ENCODE assay signal across 8 cellular contexts in the genomic region with DNA sequence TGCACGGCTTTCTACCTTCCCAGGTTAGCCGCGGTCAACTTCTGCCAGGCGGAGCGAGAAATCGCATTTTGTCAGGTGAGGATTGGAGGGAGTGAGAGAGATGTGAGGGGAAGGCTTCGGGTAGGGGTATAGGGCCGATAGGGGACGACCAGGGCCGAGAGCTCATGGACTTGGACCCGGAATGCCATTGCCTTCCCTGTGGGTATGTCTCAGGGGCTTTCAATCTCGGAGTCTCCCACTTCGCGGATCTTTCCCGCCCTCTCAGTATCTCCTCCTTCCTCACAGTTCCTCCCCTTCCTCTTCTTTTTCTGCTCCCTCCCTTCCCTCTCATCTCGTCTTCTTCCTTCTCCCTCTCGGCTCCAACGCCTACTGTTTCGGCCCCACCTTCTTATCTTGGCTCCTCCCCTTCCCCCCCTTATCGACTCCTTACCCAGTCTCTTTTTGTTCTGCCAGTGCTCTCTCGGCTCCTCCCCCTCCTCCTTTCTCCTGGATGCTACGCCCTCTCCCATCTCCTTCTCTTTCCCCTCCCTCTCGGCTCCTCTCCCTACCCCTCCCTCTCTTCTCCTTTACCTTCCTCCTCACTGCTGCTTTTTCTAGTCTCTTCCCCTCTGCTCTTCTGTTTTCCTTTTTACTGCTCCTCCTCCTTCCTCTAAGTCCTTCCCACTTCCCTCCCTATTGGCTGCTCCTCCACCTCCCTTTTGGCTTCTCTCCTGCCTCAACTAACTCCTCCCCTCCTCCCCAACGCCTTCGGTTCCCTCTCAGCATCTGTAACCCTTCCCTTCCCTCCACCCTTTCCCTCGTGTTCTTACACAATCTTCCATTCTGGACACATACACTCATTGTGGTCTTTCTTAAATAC. TPM values are rescaled to one million over a fixed set of nuclear protein-coding genes. Genes with fewer than 3 reads are reported as not detected.
DNase-seq lines count a peak whose midpoint lies in the region; ATAC-seq and TF ChIP-seq lines count a peak whose summit lies in the region.

No MANE protein-coding gene starts in this region.

- peaks cover 7% of the 10 kb centered on the region for H3K4me1 Mint-ChIP-seq in activated naive CD8-positive, alpha-beta T cell treated with anti-CD3 and anti-CD28 coated beads for 36 hours
- no peaks in the 10 kb centered on the region for H3K4me1 Mint-ChIP-seq in type B pancreatic cell (ENCODE audit: unreplicated experiment)

- TF ChIP-seq CTCF in osteoblast (IDR thresholded peaks at IDR 0.05; ENCODE audit: extremely low read depth, low read depth, low read length) (no peak), type B pancreatic cell (conservative IDR thresholded peaks at IDR 0.05) (no peak)

- H3K36me3 Mint-ChIP-seq in activated naive CD8-positive, alpha-beta T cell treated with anti-CD3 and anti-CD28 coated beads for 36 hours: no peaks in the 10 kb centered on the region
- H3K36me3 Mint-ChIP-seq in type B pancreatic cell: no peaks in the 10 kb centered on the region

- peak overlapping the region; percentile 82 for H3K4me2 ChIP-seq in osteoblast (ENCODE audit: insufficient read depth, low read length)

- no peaks in the 10 kb centered on the region for H3K4me1 ChIP-seq in osteoblast (ENCODE audit: insufficient read depth, low read length)

- H3K79me2 ChIP-seq in osteoblast (ENCODE audit: insufficient read depth, low read length): no peaks in the 10 kb centered on the region

- H3K9me3 Mint-ChIP-seq in activated naive CD8-positive, alpha-beta T cell treated with anti-CD3 and anti-CD28 coated beads for 36 hours: no peaks in the 10 kb centered on the region
- peaks cover 3% of the 10 kb centered on the region for H3K9me3 Mint-ChIP-seq in type B pancreatic cell

- no peaks in the 10 kb centered on the region for H3K27me3 Mint-ChIP-seq in activated naive CD8-positive, alpha-beta T cell treated with anti-CD3 and anti-CD28 coated beads for 36 hours
- H3K27me3 Mint-ChIP-seq in type B pancreatic cell: no peaks in the 10 kb centered on the region

- H3K9me3 ChIP-seq in SK-N-MC (ENCODE audit: low read depth, low read length) (no peaks in the 10 kb centered on the region), osteoblast (ENCODE audit: low read depth, low read length) (no peaks in the 10 kb centered on the region)

- H3K9ac ChIP-seq in SK-N-MC (ENCODE audit: insufficient read length): peak overlapping the region; percentile 82

- H3K4me3 Mint-ChIP-seq in activated naive CD8-positive, alpha-beta T cell treated with anti-CD3 and anti-CD28 coated beads for 36 hours: peak overlapping the region; percentile 94
- H3K4me3 Mint-ChIP-seq in type B pancreatic cell: peak overlapping the region; percentile 98

- intact Hi-C loops in head of caudate nucleus (cut with DNase I): no loop called here

- DNase-seq in NCI-H1048 (lab: John Stamatoyannopoulos, UW) (peak; percentile 15), SK-N-MC (ENCODE audit: low read depth, low spot score) (peak; percentile 91), head of caudate nucleus (peak; percentile 20 to 92 (median 71)), osteoblast (ENCODE audit: insufficient read length, low spot score, missing footprints) (peak; percentile 88), type B pancreatic cell (ENCODE audit: extremely low spot score, unreplicated experiment) (peak; percentile 74)
- DNase-seq in activated naive CD8-positive, alpha-beta T cell treated with anti-CD3 and anti-CD28 coated beads for 36 hours: peak; percentile 52

- peak overlapping the region; percentile 90 for H3K27ac ChIP-seq in SK-N-MC
- peak overlapping the region; percentile 56 for H3K27ac ChIP-seq in osteoblast (ENCODE audit: low read depth, low read length)

- H3K36me3 ChIP-seq in SK-N-MC (ENCODE audit: insufficient read depth, low read length): no peaks in the 10 kb centered on the region
- H3K36me3 ChIP-seq in osteoblast (ENCODE audit: insufficient read depth, low read length): no peaks in the 10 kb centered on the region

- ATAC-seq in HG02571 (IDR thresholded peaks at IDR 0.05; ENCODE audit: unreplicated experiment): peak; percentile 61

- H4K20me1 ChIP-seq in osteoblast (ENCODE audit: insufficient read depth, low read length): no peaks in the 10 kb centered on the region

- H3K27ac Mint-ChIP-seq in activated naive CD8-positive, alpha-beta T cell treated with anti-CD3 and anti-CD28 coated beads for 36 hours: peak overlapping the region; percentile 85
- H3K27ac Mint-ChIP-seq in type B pancreatic cell: peak overlapping the region; percentile 93

- H3K27me3 ChIP-seq in osteoblast (ENCODE audit: insufficient read depth, low read length): no peaks in the 10 kb centered on the region

- H2AFZ ChIP-seq in osteoblast (ENCODE audit: low read length): peak overlapping the region; percentile 84

- H3K4me3 ChIP-seq in GM08714 (ENCODE audit: low read length): peak overlapping the region; percentile 64
- H3K4me3 ChIP-seq in SK-N-MC: peak overlapping the region; percentile 88
- H3K4me3 ChIP-seq in osteoblast (ENCODE audit: insufficient read depth, low read length): peak overlapping the region; percentile 78

RNA-seq across cellular contexts. Expression of gene RBMX, which starts 29.4 kb away (rescaled TPM):
- 100 to 1,000 TPM; 382 to 393 TPM for total RNA-seq in activated naive CD8-positive, alpha-beta T cell treated with anti-CD3 and anti-CD28 coated beads for 36 hours
- 202 and 210 TPM in 2 replicates for total RNA-seq in osteoblast
- 181 and 369 TPM in 2 replicates for total RNA-seq in type B pancreatic cell (ENCODE audit: low replicate concordance)

Comparison
In these comparisons a context has a peak if more than half of its experiments do, and no peak if none do; other contexts are left out.
1. Peak in every context shown above with its lines: DNase-seq, ATAC-seq, H3K4me3 ChIP-seq and H3K27ac ChIP-seq.
2. DNase-seq: peak in every context shown above with its lines; median percentile 91 in SK-N-MC; 88 in osteoblast; 74 in type B pancreatic cell; 71 in head of caudate nucleus; 52 in activated naive CD8-positive, alpha-beta T cell treated with anti-CD3 and anti-CD28 coated beads for 36 hours; 15 in NCI-H1048.